ENCODE assay signal across 1 cellular context in the genomic region with DNA sequence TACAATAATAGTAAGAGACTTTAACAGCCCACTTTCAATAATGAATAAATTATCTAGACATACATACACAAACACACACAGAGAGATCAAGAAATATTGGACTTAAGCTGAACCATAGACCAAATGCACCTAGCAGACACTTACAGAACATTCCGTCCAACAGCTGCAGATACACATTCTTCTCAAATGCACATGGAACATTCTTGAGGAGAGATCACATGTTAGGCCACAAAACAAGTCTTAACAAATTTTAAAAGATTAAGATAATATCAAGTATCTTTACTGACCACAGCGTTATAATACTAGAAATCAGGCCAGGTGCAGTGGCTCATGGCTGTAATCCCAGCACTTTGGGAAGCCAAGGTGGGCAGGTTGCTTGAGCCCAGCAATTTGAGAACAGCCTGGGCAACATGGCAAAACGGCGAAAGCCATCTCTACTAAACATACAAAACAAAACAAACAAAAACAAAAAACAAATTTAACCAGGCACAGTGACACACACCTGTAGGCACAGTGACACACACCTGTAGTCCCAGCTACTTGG.
TF ChIP-seq lines count a peak whose summit lies in the region.

No MANE protein-coding gene starts in this region.

TF ChIP-seq in H1, 55 proteins besides CTCF, POLR2A, EP300 and RAD21:
- TF ChIP-seq NRF1 (IDR thresholded peaks at IDR 0.05; ENCODE audit: low read depth, low read length) (no peak), CBX5 (IDR thresholded peaks at IDR 0.05; ENCODE audit: low read depth, low read length) (no peak), CREB1 (IDR thresholded peaks at IDR 0.05) (no peak), YY1 (IDR thresholded peaks at IDR 0.05; ENCODE audit: low read depth, low read length) (no peak), ASH2L (IDR thresholded peaks at IDR 0.05; ENCODE audit: low read length) (no peak), CEBPB (IDR thresholded peaks at IDR 0.05; ENCODE audit: low read depth, low read length) (no peak), CHD1 (IDR thresholded peaks at IDR 0.05; ENCODE audit: low read depth, low read length) (no peak), KDM4A (IDR thresholded peaks at IDR 0.05; ENCODE audit: low read depth, low read length, severe bottlenecking) (no peak), SIX5 (IDR thresholded peaks at IDR 0.05; ENCODE audit: low read depth, low read length) (no peak), ZNF274 (IDR thresholded peaks at IDR 0.05; ENCODE audit: borderline replicate concordance, extremely low read depth, low read length) (no peak), KDM5A (IDR thresholded peaks at IDR 0.05; ENCODE audit: low read length) (no peak), JUN (IDR thresholded peaks at IDR 0.05; ENCODE audit: low read depth, low read length) (no peak), TEAD4 (IDR thresholded peaks at IDR 0.05; ENCODE audit: low read depth, low read length) (no peak), BCL11A (IDR thresholded peaks at IDR 0.05; ENCODE audit: low read depth in 2 of 2, low read length in 2 of 2) (no peak), JUND (IDR thresholded peaks at IDR 0.05; ENCODE audit: low read length) (no peak), POLR2AphosphoS5 (IDR thresholded peaks at IDR 0.05; ENCODE audit: low read depth, low read length) (no peak), FOSL1 (IDR thresholded peaks at IDR 0.05; ENCODE audit: insufficient read depth, low read depth, low read length) (no peak), SIN3A (conservative IDR thresholded peaks at IDR 0.05 in 1 of 2, IDR thresholded peaks at IDR 0.05 in 1 of 2; ENCODE audit: low read depth in 1 of 2, low read length in 2 of 2) (no peak)
- TF ChIP-seq, protein P1, sequence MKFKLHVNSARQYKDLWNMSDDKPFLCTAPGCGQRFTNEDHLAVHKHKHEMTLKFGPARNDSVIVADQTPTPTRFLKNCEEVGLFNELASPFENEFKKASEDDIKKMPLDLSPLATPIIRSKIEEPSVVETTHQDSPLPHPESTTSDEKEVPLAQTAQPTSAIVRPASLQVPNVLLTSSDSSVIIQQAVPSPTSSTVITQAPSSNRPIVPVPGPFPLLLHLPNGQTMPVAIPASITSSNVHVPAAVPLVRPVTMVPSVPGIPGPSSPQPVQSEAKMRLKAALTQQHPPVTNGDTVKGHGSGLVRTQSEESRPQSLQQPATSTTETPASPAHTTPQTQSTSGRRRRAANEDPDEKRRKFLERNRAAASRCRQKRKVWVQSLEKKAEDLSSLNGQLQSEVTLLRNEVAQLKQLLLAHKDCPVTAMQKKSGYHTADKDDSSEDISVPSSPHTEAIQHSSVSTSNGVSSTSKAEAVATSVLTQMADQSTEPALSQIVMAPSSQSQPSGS (IDR thresholded peaks at IDR 0.05; ENCODE audit: low read length), result no peak
